9 cellular contexts compared by ENCODE assay signal in the genomic region with DNA sequence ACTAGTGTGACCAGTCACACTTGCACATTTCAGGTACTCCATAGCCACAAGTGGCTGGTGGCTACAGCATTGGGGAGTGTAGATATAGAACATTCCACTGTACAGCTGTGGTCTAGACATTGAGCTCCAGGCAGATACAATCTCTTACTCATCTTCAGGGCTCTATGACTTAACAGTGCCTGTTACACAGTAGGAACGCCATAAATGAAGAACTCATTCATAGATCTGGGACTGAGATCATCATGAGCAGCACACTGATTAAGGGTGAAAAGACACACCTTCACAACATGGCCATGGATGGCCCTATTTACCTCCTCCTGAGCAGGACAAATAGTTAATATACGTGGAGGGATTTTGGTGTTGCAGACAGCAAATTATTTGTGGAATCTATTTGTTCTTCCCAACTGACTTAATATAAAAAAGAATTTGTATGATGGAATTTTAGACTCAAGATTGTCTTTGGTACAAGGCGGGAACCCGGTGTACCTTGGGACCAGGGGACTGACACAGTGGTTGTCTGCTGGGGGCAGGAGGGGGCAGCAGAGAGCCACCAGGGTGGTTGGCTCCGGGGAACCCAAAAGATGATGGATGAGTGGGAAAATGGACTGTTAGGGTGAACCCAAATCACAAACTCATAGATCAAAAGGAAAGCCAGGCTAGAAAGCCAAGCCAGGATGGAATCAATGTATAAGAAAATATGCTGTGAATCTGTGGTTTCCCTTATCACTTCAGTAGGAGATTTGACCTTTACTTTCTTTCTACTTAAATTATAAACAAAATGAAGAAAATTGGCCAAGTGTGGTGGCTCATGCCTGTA.
DNase-seq lines count a peak whose midpoint lies in the region; ATAC-seq and TF ChIP-seq lines count a peak whose summit lies in the region.
"Had no signal": no experiment of that assay in that cellular context is flagged by ENCODE, and none has a peak within 500 bp of the region (broad histone marks: within the 10 kb centered on the region; RNA-seq: fewer than 3 reads in every experiment).

No MANE protein-coding gene starts in this region.

- H3K27ac ChIP-seq in epithelial cell of prostate, result peak overlapping the region; percentile 53
- no peak overlapping the region for H3K27ac ChIP-seq in substantia nigra (ENCODE audit: low read depth, low read length, poor library complexity, severe bottlenecking)

- peak; percentile 46 to 66 (median 47) for TF ChIP-seq CTCF in nephron (IDR thresholded peaks at IDR 0.05; ENCODE audit: unreplicated experiment in 3 of 3)

- DNase-seq in COLO829 (ENCODE audit: low spot score), result peak; percentile 69
- DNase-seq in HCEC 1CT, result peak; percentile 59
- peak; percentile 85 for DNase-seq in NCI-H748 (lab: John Stamatoyannopoulos, UW; ENCODE audit: unreplicated experiment)
- peak; percentile 27 to 30 for DNase-seq in activated CD8-positive, alpha-beta memory T cell treated with anti-CD3 and anti-CD28 coated beads for 4 hours (ENCODE audit: low read depth in 2 of 2)
- DNase-seq in epithelial cell of prostate (ENCODE audit: low read depth, low spot score), result peak; percentile 86
- peak in 36 of 49 donors; percentile 2 to 75 (median 38) for DNase-seq in substantia nigra (lab: John Stamatoyannopoulos, UW)

- no peak for ATAC-seq in GM18870 (IDR thresholded peaks at IDR 0.05; ENCODE audit: unreplicated experiment)

- H3K4me3 Mint-ChIP-seq in nephron, result no peak overlapping the region
- H3K4me3 Mint-ChIP-seq: T-helper 1 cell treated with Interleukin-12 subunit alpha and Interleukin-12 subunit beta and Interleukin-4 antibody, amounts not matched to agents 30 μg/mL and 1 μg/mL, for 36 hours had no signal

- H3K27ac Mint-ChIP-seq in nephron, result peak overlapping the region in 2 of 3 experiments; percentile 43 to 54
- H3K27ac Mint-ChIP-seq: T-helper 1 cell treated with Interleukin-12 subunit alpha and Interleukin-12 subunit beta and Interleukin-4 antibody, amounts not matched to agents 30 μg/mL and 1 μg/mL, for 36 hours had no signal

- peaks cover 18% of the 10 kb centered on the region for H3K4me1 Mint-ChIP-seq in nephron

- H3K36me3 Mint-ChIP-seq in nephron (ENCODE audit: low read depth), result peaks cover 4% of the 10 kb centered on the region

- H3K9me3 Mint-ChIP-seq in nephron, result peaks cover 30% of the 10 kb centered on the region

- no peaks in the 10 kb centered on the region for H3K27me3 Mint-ChIP-seq in nephron (ENCODE audit: low read depth)

Comparison
In these comparisons a context has a peak if more than half of its experiments do, and no peak if none do; other contexts are left out.
1. DNase-seq: peak in every context shown above with its lines; median percentile 86 in epithelial cell of prostate; 85 in NCI-H748; 69 in COLO829; 59 in HCEC 1CT; 38 in substantia nigra; 28 in activated CD8-positive, alpha-beta memory T cell treated with anti-CD3 and anti-CD28 coated beads for 4 hours.